8 cellular contexts compared by ENCODE assay signal in the genomic region with DNA sequence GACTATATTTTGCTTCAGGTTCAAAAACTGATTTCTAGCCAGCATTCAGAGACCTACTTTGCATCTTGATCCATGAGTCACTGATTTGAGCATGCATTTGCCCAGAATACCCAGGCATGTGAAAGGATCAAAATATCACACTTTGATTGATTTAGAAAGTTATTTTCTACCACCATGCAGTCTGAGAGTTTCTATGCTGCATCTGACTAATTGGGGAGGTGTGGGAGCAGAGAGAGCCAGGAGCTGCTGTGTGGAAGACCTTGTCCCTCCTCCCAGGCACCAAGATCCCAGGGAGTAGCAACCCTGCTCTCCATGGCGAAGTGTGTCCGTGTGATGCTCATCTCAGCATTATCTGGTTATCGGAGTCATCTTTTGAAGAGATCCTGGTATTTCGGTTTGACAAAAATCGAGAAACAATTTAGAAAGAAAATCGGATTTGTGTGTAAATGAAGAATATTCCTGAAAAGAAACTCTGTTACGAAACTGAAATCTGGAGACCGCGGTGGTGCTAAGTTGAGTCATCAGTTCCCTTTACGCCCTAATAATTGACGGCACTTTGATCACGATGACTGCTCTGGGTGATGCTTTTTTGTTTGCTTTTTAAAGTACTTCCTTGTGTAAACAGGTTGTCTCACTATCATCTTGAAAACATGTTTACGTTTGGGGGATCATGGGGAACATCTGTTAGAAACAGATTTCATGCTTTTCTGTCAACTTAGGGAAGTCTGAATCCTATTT.
DNase-seq lines count a peak whose midpoint lies in the region; ATAC-seq and TF ChIP-seq lines count a peak whose summit lies in the region.

No MANE protein-coding gene starts in this region.

- H3K4ac ChIP-seq in IMR-90 (ENCODE audit: low read depth, low read length) = peak overlapping the region; percentile 59; the same call in 1 of the 2 replicates

- H3K56ac ChIP-seq in IMR-90 (ENCODE audit: extremely low read depth, insufficient read depth, low read length) = no peak overlapping the region

- CTCF ChIA-PET in IMR-90 (lab: Yijun Ruan, JAX) = no interaction called here

- H3K4me2 ChIP-seq in IMR-90 (ENCODE audit: low read depth, low read length) = 0 out of 2 replicates have a peak overlapping the region, but pooled peaks have one; percentile 24

- H3K9ac ChIP-seq in IMR-90 (ENCODE audit: low read depth, low read length) = no peak overlapping the region

- H3K23ac ChIP-seq in IMR-90 (ENCODE audit: low read depth, low read length) = 0 out of 2 replicates have a peak overlapping the region, but pooled peaks have one; percentile 25

- peak overlapping the region; percentile 53 for H2AK5ac ChIP-seq in IMR-90 (ENCODE audit: low read depth, low read length)

- no peak overlapping the region for H3K27ac ChIP-seq in IMR-90 (ENCODE audit: insufficient read depth, low read length)
- H3K27ac ChIP-seq in upper lobe of left lung = no peak overlapping the region

- H3K27me3 ChIP-seq in IMR-90 (ENCODE audit: control insufficient read depth, insufficient read depth, low read length) = no peaks in the 10 kb centered on the region
- H3K27me3 ChIP-seq in upper lobe of left lung = no peaks in the 10 kb centered on the region

- H3K9me1 ChIP-seq in IMR-90 (ENCODE audit: insufficient read depth, low read length) = peaks cover 4% of the 10 kb centered on the region

- H3K4me3 ChIP-seq in IMR-90 (ENCODE audit: insufficient read depth, low read depth, low read length) (no peak overlapping the region), upper lobe of left lung (no peak overlapping the region)

- H2BK15ac ChIP-seq in IMR-90 (ENCODE audit: low read depth, low read length) = no peak overlapping the region

- H3K9me3 ChIP-seq in IMR-90 (ENCODE audit: control insufficient read depth, insufficient read depth, low read length) (no peaks in the 10 kb centered on the region), upper lobe of left lung (peaks cover 0 to 4% (median 0%) of the 10 kb centered on the region in 4 donors)

- H2BK120ac ChIP-seq in IMR-90 (ENCODE audit: low read depth, low read length) = no peak overlapping the region

- no peak overlapping the region for H2BK5ac ChIP-seq in IMR-90 (ENCODE audit: low read depth, low read length, poor library complexity, severe bottlenecking)

- no peak for TF ChIP-seq CTCF in IMR-90 (conservative IDR thresholded peaks at IDR 0.05; ENCODE audit: low read depth, low read length)
- TF ChIP-seq CTCF in upper lobe of left lung (IDR thresholded peaks at IDR 0.05) = no peak

- peak; percentile 77 for ATAC-seq in GM18502 (IDR thresholded peaks at IDR 0.05; ENCODE audit: poor library complexity, unreplicated experiment)
- peak; percentile 81 for ATAC-seq in GM21528 (IDR thresholded peaks at IDR 0.05; ENCODE audit: low FRiP score, unreplicated experiment)
- ATAC-seq in IMR-90 (ENCODE audit: low read depth) = no peak
- no peak for ATAC-seq in upper lobe of left lung (ENCODE audit: low FRiP score in 2 of 2)

- no peak overlapping the region for H3K18ac ChIP-seq in IMR-90 (ENCODE audit: low read depth, low read length)

- H3K4me1 ChIP-seq in IMR-90 (ENCODE audit: control insufficient read depth, insufficient read depth, low read length) (peaks cover 5% of the 10 kb centered on the region; the same call in 1 of the 2 replicates), upper lobe of left lung (peaks cover 0 to 39% (median 19%) of the 10 kb centered on the region in 4 donors)

- no peak overlapping the region for H2BK20ac ChIP-seq in IMR-90 (ENCODE audit: low read depth, low read length)

- TF ChIP-seq POLR2A in IMR-90 (IDR thresholded peaks at IDR 0.05; ENCODE audit: low read depth, low read length) = no peak
- TF ChIP-seq POLR2A in upper lobe of left lung (IDR thresholded peaks at IDR 0.05) = no peak

- H3K14ac ChIP-seq in IMR-90 (replicated peaks; ENCODE audit: low read depth, low read length) = peak overlapping the region; percentile 45; the same call in 1 of the 2 replicates

- TF ChIP-seq EP300 in upper lobe of left lung (IDR thresholded peaks at IDR 0.05) = peak in 1 of 4 donors; percentile 49

- no peak overlapping the region for H4K91ac ChIP-seq in IMR-90 (ENCODE audit: insufficient read depth, low read depth, low read length)

- TF ChIP-seq RAD21 in IMR-90 (IDR thresholded peaks at IDR 0.05; ENCODE audit: low read length) = no peak

- POLR2A ChIA-PET in IMR-90 (lab: Charles Lee; ENCODE audit: unreplicated experiment) = no interaction called here

- H4K8ac ChIP-seq in IMR-90 (ENCODE audit: low read depth in 2 of 2, low read length in 2 of 2) = no peak overlapping the region

- no peak for DNase-seq in IMR-90
- peak; percentile 42 for DNase-seq in central memory CD4-positive, alpha-beta T cell
- DNase-seq in hepatic stellate cell (ENCODE audit: low spot score) = no peak
- no peak for DNase-seq in GF-D8 (lab: John Stamatoyannopoulos, UW)
- DNase-seq in cortex of kidney (lab: John Stamatoyannopoulos, UW) = no peak
- no peak for DNase-seq in upper lobe of left lung

- dilution Hi-C loops in IMR-90 (cut with HindIII; ENCODE audit: low sequenced_read_pairs, unreplicated experiment) = no loop called here

- H4K20me1 ChIP-seq in IMR-90 (ENCODE audit: insufficient read depth, low read length) = no peaks in the 10 kb centered on the region

- no TSS peak for BruUV-seq in IMR-90 (replicated peaks; lab: Mats Ljungman, UMichigan)

- WGBS in IMR-90 (ENCODE audit: extremely low coverage in 2 of 2, insufficient read length in 1 of 2), 2 experiments = 59% methylated on average over 4 of the region's 13 CpGs; no CpG with 5 or more reads in 1 of the 2 experiments
- WGBS in upper lobe of left lung, 2 donors = 47 to 53% methylated on average over 13 of the region's 13 CpGs

- H2AK9ac ChIP-seq in IMR-90 (replicated peaks; ENCODE audit: low read depth, low read length, poor library complexity) = no peak overlapping the region

- H3K79me1 ChIP-seq in IMR-90 (ENCODE audit: low read depth in 1 of 2, low read length in 2 of 2) = no peaks in the 10 kb centered on the region; a peak in 1 of 4 replicates

- H3K36me3 ChIP-seq in IMR-90 (ENCODE audit: control insufficient read depth, insufficient read depth, low read length) = no peaks in the 10 kb centered on the region
- no peaks in the 10 kb centered on the region for H3K36me3 ChIP-seq in upper lobe of left lung

- H4K5ac ChIP-seq in IMR-90 (ENCODE audit: low read depth, low read length) = no peak overlapping the region; the same call in 1 of the 2 replicates

- in situ Hi-C loops in IMR-90 (cut with MboI; ENCODE audit: low sequenced_read_pairs) = no loop called here

- no peak overlapping the region for H2AFZ ChIP-seq in IMR-90 (replicated peaks; ENCODE audit: low read length, poor library complexity)

- intact Hi-C loops in IMR-90 (cut with micrococcal nuclease) = no loop called here

TF ChIP-seq in IMR-90, 13 proteins besides CTCF, POLR2A, EP300 and RAD21:
- TF ChIP-seq BHLHE40 (IDR thresholded peaks at IDR 0.05; ENCODE audit: low read depth, low read length) (no peak), CHD1 (IDR thresholded peaks at IDR 0.05; ENCODE audit: low read depth, low read length) (no peak), NFE2L2 (IDR thresholded peaks at IDR 0.05; ENCODE audit: low read depth, low read length) (no peak)
- TF ChIP-seq, protein P1, sequence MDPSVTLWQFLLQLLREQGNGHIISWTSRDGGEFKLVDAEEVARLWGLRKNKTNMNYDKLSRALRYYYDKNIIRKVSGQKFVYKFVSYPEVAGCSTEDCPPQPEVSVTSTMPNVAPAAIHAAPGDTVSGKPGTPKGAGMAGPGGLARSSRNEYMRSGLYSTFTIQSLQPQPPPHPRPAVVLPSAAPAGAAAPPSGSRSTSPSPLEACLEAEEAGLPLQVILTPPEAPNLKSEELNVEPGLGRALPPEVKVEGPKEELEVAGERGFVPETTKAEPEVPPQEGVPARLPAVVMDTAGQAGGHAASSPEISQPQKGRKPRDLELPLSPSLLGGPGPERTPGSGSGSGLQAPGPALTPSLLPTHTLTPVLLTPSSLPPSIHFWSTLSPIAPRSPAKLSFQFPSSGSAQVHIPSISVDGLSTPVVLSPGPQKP (IDR thresholded peaks at IDR 0.05; ENCODE audit: borderline replicate concordance, low read depth, low read length) = no peak
TF ChIP-seq in IMR-90: peak in this region for 0.

Comparison
In these comparisons a context has a peak if more than half of its experiments do, and no peak if none do; other contexts are left out.
1. ATAC-seq: peak in GM18502 (single experiment) and GM21528 (single experiment); none in IMR-90 (single experiment) and upper lobe of left lung (0 of 2).